ENCODE assay signal across 8 cellular contexts in the genomic region with DNA sequence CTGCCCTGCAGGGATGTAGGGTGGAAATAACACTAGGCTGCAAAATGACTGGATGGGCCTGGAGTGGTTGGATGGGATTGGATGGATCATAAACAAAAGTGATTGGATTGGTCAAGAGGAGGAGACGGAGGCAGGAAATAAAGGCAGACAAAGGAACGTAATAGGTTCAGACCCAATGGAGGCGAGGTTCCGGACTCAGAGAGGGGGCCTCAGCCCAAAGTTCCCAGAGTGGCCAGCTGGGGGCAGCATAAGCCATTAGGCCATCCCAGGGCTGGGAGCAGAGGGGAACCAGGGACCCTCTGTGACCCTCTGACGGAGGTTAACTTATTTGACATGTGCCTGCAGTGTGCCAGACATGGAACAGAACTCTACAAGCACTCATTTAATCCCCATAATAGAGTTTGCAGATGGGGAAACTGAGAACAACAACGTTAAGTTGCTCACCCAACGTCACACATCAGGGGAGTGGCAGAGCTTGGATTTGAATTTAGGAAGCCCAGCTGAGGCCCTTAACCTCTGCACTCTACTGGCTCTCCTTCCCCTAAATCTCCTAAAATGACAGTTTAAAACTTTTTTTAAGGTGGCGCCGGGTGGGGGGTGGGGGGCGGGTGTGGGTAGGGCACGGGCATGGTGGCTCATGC. TPM values are rescaled to one million over a fixed set of nuclear protein-coding genes. Genes with fewer than 3 reads are reported as not detected.
DNase-seq lines count a peak whose midpoint lies in the region; ATAC-seq, FAIRE-seq and TF ChIP-seq lines count a peak whose summit lies in the region.

No MANE protein-coding gene starts in this region.

- no peaks in the 10 kb centered on the region for H3K27me3 ChIP-seq in astrocyte (ENCODE audit: insufficient read depth, low read length)

- no peaks in the 10 kb centered on the region for H3K9me3 ChIP-seq in astrocyte (ENCODE audit: insufficient read depth, low read depth, low read length)

- FAIRE-seq in astrocyte (lab: Jason Lieb, UNC) = peak; percentile 72

- no peak overlapping the region for H3K4me2 ChIP-seq in astrocyte (ENCODE audit: low read length)

- H3K36me3 Mint-ChIP-seq in T-helper 2 cell treated with Interferon-gamma antibody and Interleukin-4, amounts not matched to agents 5 μg/mL and 100 μg/mL, for 36 hours (ENCODE audit: low read depth) = no peaks in the 10 kb centered on the region
- no peaks in the 10 kb centered on the region for H3K36me3 Mint-ChIP-seq in astrocyte (ENCODE audit: low read depth, unreplicated experiment)

- no peaks in the 10 kb centered on the region for H3K4me1 Mint-ChIP-seq in T-helper 2 cell treated with Interferon-gamma antibody and Interleukin-4, amounts not matched to agents 5 μg/mL and 100 μg/mL, for 36 hours (ENCODE audit: low read depth)
- no peaks in the 10 kb centered on the region for H3K4me1 Mint-ChIP-seq in astrocyte (ENCODE audit: low read depth, unreplicated experiment)

- peak; percentile 28 for DNase-seq in DMS53 (lab: John Stamatoyannopoulos, UW)
- DNase-seq in DMS53 treated with DMSO at 0.1 percent for 48 hours (lab: John Stamatoyannopoulos, UW; ENCODE audit: unreplicated experiment) = no peak
- DNase-seq in T-helper 2 cell treated with Interferon-gamma antibody and Interleukin-4, amounts not matched to agents 5 μg/mL and 100 μg/mL, for 36 hours (ENCODE audit: low spot score) = peak; percentile 55
- peak; percentile 23 for DNase-seq in astrocyte (ENCODE audit: low read depth)
- peak; percentile 78 for DNase-seq in iPS-NIHi7 (ENCODE audit: extremely low spot score)
- peak; percentile 71 to 77 for DNase-seq in stimulated activated CD4-positive, alpha-beta T cell treated with anti-CD3 and anti-CD28 coated beads, Interleukin-2, amount 100 ng/mL, for 48 hours
- no peak for DNase-seq in NCI-H1105 treated with DMSO at 0.1 percent for 48 hours (lab: John Stamatoyannopoulos, UW)

- peak; percentile 40 for TF ChIP-seq CTCF in astrocyte (IDR thresholded peaks at IDR 0.05; ENCODE audit: insufficient read depth, low read depth, low read length)

- no peaks in the 10 kb centered on the region for H3K79me2 ChIP-seq in astrocyte (ENCODE audit: insufficient read depth, low read length)

- H3K27ac ChIP-seq in astrocyte (ENCODE audit: low read depth, low read length) = no peak overlapping the region

- no peak overlapping the region for H3K9ac ChIP-seq in astrocyte (ENCODE audit: low read length)

- no peak for ATAC-seq in HG02884 (IDR thresholded peaks at IDR 0.05; ENCODE audit: unreplicated experiment)

- no peak overlapping the region for H3K4me3 ChIP-seq in astrocyte (ENCODE audit: insufficient read depth, low read depth, low read length)

- H3K9me3 Mint-ChIP-seq in T-helper 2 cell treated with Interferon-gamma antibody and Interleukin-4, amounts not matched to agents 5 μg/mL and 100 μg/mL, for 36 hours = no peaks in the 10 kb centered on the region
- no peaks in the 10 kb centered on the region for H3K9me3 Mint-ChIP-seq in astrocyte (ENCODE audit: unreplicated experiment)

- H2AFZ ChIP-seq in astrocyte (ENCODE audit: low read depth, low read length) = no peak overlapping the region

- H4K20me1 ChIP-seq in astrocyte (ENCODE audit: insufficient read depth, low read length) = no peaks in the 10 kb centered on the region

- H3K27ac Mint-ChIP-seq in T-helper 2 cell treated with Interferon-gamma antibody and Interleukin-4, amounts not matched to agents 5 μg/mL and 100 μg/mL, for 36 hours = no peak overlapping the region
- no peak overlapping the region for H3K27ac Mint-ChIP-seq in astrocyte (ENCODE audit: unreplicated experiment)

- H3K36me3 ChIP-seq in astrocyte (ENCODE audit: insufficient read depth, low read length) = no peaks in the 10 kb centered on the region

- H3K4me1 ChIP-seq in astrocyte (ENCODE audit: insufficient read depth, low read length) = no peaks in the 10 kb centered on the region

- H3K4me3 Mint-ChIP-seq in T-helper 2 cell treated with Interferon-gamma antibody and Interleukin-4, amounts not matched to agents 5 μg/mL and 100 μg/mL, for 36 hours = no peak overlapping the region
- peak overlapping the region; percentile 71 for H3K4me3 Mint-ChIP-seq in astrocyte (ENCODE audit: unreplicated experiment)

- H3K27me3 Mint-ChIP-seq in T-helper 2 cell treated with Interferon-gamma antibody and Interleukin-4, amounts not matched to agents 5 μg/mL and 100 μg/mL, for 36 hours (ENCODE audit: low read depth) = peaks cover 4% of the 10 kb centered on the region
- peaks cover 26% of the 10 kb centered on the region for H3K27me3 Mint-ChIP-seq in astrocyte (ENCODE audit: low read depth, unreplicated experiment)

RNA-seq across cellular contexts. Expression of a gene that starts 15.3 kb away (rescaled TPM):
- total RNA-seq in astrocyte = 72.3 and 82.2 TPM in 2 replicates

RNA-seq across cellular contexts. Expression of a gene that starts 15.8 kb away (rescaled TPM):
- 1.2 and 1.4 TPM in 2 replicates for total RNA-seq in astrocyte

RNA-seq across cellular contexts. Expression of a gene that starts 47.3 kb away (rescaled TPM):
- 1.7 and 2.0 TPM in 2 replicates for total RNA-seq in astrocyte

Comparison
In these comparisons a context has a peak if more than half of its experiments do, and no peak if none do; other contexts are left out.
1. DNase-seq: peak in DMS53 (single experiment), T-helper 2 cell treated with Interferon-gamma antibody and Interleukin-4, amounts not matched to agents 5 μg/mL and 100 μg/mL, for 36 hours (single experiment), astrocyte (single experiment), iPS-NIHi7 (single experiment) and stimulated activated CD4-positive, alpha-beta T cell treated with anti-CD3 and anti-CD28 coated beads, Interleukin-2, amount 100 ng/mL, for 48 hours (2 of 2); none in DMS53 treated with DMSO at 0.1 percent for 48 hours (single experiment) and NCI-H1105 treated with DMSO at 0.1 percent for 48 hours (single experiment).